In the genomic region with DNA sequence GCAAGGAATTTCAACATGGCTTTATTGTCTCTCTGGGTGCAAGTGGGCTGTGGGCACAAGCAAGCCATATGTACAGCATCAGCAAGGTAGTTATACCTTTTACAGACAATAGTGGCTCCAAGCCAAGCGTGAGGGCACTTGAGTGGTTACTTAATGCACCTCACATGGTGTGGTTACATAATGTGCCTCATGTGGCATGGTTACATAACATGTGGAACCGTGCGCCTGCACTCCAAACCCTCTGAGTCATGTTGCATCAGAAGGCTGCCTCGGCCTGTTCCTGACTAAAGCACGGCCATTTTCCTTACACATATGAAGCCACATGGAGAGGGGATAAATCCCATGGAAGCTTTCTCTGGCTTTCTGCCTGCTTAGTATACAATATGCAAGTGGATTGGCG, we compare ENCODE assay signal across 10 cellular contexts.
A peak's percentile ranks its signal among the peaks of the same experiment; 100 is the strongest.
DNase-seq lines count a peak whose midpoint lies in the region; TF ChIP-seq lines count a peak whose summit lies in the region.
"Had no signal": no experiment of that assay in that cellular context is flagged by ENCODE, and none has a peak within 500 bp of the region (broad histone marks: within the 10 kb centered on the region; RNA-seq: fewer than 3 reads in every experiment).

No MANE protein-coding gene starts in this region.

- no peaks in the 10 kb centered on the region for H3K4me1 ChIP-seq in Karpas-422 (ENCODE audit: low read length)
- no peaks in the 10 kb centered on the region for H3K4me1 ChIP-seq in endodermal cell (ENCODE audit: control insufficient read depth, insufficient read depth, low read length)

- H3K9me3 ChIP-seq in Karpas-422 (ENCODE audit: low read length), result no peaks in the 10 kb centered on the region
- peaks cover 15% of the 10 kb centered on the region for H3K9me3 ChIP-seq in endodermal cell (ENCODE audit: control insufficient read depth, low read length)

- H4K20me1 ChIP-seq in Karpas-422 (ENCODE audit: insufficient read depth, low read depth, low read length), result no peaks in the 10 kb centered on the region

- no peaks in the 10 kb centered on the region for H3K27me3 ChIP-seq in Karpas-422 (ENCODE audit: low read length)
- H3K27me3 ChIP-seq in endodermal cell (ENCODE audit: control insufficient read depth, insufficient read depth, low read length, poor library complexity, severe bottlenecking), result no peaks in the 10 kb centered on the region

- TF ChIP-seq CTCF in choroid plexus epithelial cell (conservative IDR thresholded peaks at IDR 0.05; ENCODE audit: low read depth, low read length), result no peak
- TF ChIP-seq CTCF in endodermal cell (conservative IDR thresholded peaks at IDR 0.05), result no peak

- 63 to 72% methylated on average over 5 to 6 of the region's 6 CpGs for WGBS in endodermal cell (ENCODE audit: insufficient coverage in 1 of 2, insufficient read length in 1 of 2), 2 experiments

- H3K9ac ChIP-seq in Karpas-422 (ENCODE audit: low read length), result no peak overlapping the region
- H3K9ac ChIP-seq in endodermal cell (ENCODE audit: extremely low read depth, low read length, poor library complexity, severe bottlenecking), result no peak overlapping the region

- H3K79me2 ChIP-seq in Karpas-422 (ENCODE audit: low read length), result no peaks in the 10 kb centered on the region

- H3K9me2 ChIP-seq in Karpas-422 (replicated peaks; ENCODE audit: insufficient read depth, low read length), result no peaks in the 10 kb centered on the region

- H3K9me3 Mint-ChIP-seq in endodermal cell, result peaks cover 8% of the 10 kb centered on the region

- H2AFZ ChIP-seq in Karpas-422 (ENCODE audit: low read length), result no peak overlapping the region

- H3K27me3 Mint-ChIP-seq in endodermal cell (ENCODE audit: insufficient read depth), result no peaks in the 10 kb centered on the region

- H3K36me3 Mint-ChIP-seq in endodermal cell (ENCODE audit: low read depth), result no peaks in the 10 kb centered on the region

- no peak overlapping the region for H3K4me3 Mint-ChIP-seq in endodermal cell
- H3K4me3 Mint-ChIP-seq: neural crest cell had no signal

- no peaks in the 10 kb centered on the region for H3K4me1 Mint-ChIP-seq in endodermal cell
- H3K4me1 Mint-ChIP-seq: neural crest cell had no signal

- H3K27ac ChIP-seq in Karpas-422 (ENCODE audit: low read length) (no peak overlapping the region), endodermal cell (ENCODE audit: low read depth, low read length) (no peak overlapping the region)

- H3K4me2 ChIP-seq in Karpas-422 (ENCODE audit: low read depth, low read length, poor library complexity, severe bottlenecking), result no peak overlapping the region

- H3K4me3 ChIP-seq in choroid plexus epithelial cell (ENCODE audit: low read depth, low read length) (no peak overlapping the region), Karpas-422 (ENCODE audit: low read length) (no peak overlapping the region), endodermal cell (ENCODE audit: low read length) (no peak overlapping the region)

- H3K36me3 ChIP-seq in Karpas-422 (ENCODE audit: insufficient read depth, low read length) (no peaks in the 10 kb centered on the region), endodermal cell (ENCODE audit: control insufficient read depth, insufficient read depth, low read length) (no peaks in the 10 kb centered on the region)

- H3K27ac Mint-ChIP-seq in endodermal cell, result no peak overlapping the region

- peak; percentile 7 for DNase-seq in GM03348 (ENCODE audit: low spot score)
- peak; percentile 93 for DNase-seq in MV-4-11 (lab: John Stamatoyannopoulos, UW)
- DNase-seq in choroid plexus epithelial cell (ENCODE audit: low read depth), result peak; percentile 87
- DNase-seq in myocyte (ENCODE audit: low read depth), result peak; percentile 12
- no peak for DNase-seq in Karpas-422
- DNase-seq in endodermal cell, result no peak
- DNase-seq in NCI-H524 treated with DMSO at 0.1 percent for 48 hours (lab: John Stamatoyannopoulos, UW), result no peak
- DNase-seq: caudate nucleus, T-helper 1 cell had no signal

Comparison
In these comparisons a context has a peak if more than half of its experiments do, and no peak if none do; other contexts are left out.
1. DNase-seq: peak in GM03348 (single experiment), MV-4-11 (single experiment), choroid plexus epithelial cell (single experiment) and myocyte (single experiment); none in Karpas-422 (single experiment), endodermal cell (single experiment) and NCI-H524 treated with DMSO at 0.1 percent for 48 hours (single experiment).